Comparison of ENCODE assay signal across 25 cellular contexts in the genomic region with DNA sequence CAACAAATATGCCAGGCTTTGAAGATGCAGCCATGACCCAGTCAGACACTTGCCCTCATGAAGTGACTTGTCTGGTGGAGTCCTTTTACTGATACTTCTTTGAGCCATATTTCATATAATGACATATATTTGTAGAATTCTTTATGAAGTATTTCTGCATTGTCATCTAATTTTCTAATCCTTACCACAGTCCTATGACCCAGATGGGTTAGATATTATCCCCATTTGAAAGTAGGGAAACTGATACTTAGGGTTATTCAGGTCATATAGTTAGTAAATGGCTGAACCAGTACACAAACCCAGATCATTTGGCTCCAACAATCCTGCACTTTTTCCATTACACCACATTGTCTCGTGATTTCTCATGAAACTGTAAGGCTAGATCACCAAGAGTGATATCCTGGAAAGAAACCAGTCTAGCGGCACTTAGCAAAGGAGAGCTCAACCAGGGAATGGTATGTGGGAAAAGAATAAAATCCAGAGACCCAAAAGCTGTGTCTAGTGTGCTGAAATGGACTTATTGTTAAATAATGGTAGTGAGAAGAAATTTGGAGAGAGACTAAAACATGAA.
"Had no signal": no experiment of that assay in that cellular context is flagged by ENCODE, and none has a peak within 500 bp of the region (broad histone marks: within the 10 kb centered on the region; RNA-seq: fewer than 3 reads in every experiment).

No MANE protein-coding gene starts in this region.

- H3K27ac ChIP-seq: hepatocyte, pancreas, thyroid gland had no signal

- DNase-seq: activated CD4-positive, alpha-beta memory T cell treated with anti-CD3 and anti-CD28 coated beads, Interleukin-2, amount 10 ng/mL, durations not matched to agents 7 days and 5 days; activated CD4-positive, alpha-beta T cell treated with anti-CD3 and anti-CD28 coated beads for 48 hours; activated CD4-positive, CD25-positive, alpha-beta regulatory T cell; activated effector memory CD4-positive, alpha-beta T cell treated with Interleukin-2 at 50 U/mL for 16 hours; activated naive CD4-positive, alpha-beta T cell treated with anti-CD3 and anti-CD28 coated beads, Interleukin-2, amount 10 ng/mL, durations not matched to agents 7 days and 5 days; activated naive CD8-positive, alpha-beta T cell treated with anti-CD3 and anti-CD28 coated beads, Interleukin-2, amount 50 U/mL, for 24 hours; activated T-cell treated with anti-CD3 and anti-CD28 coated beads, Interleukin-2, amount 50 U/mL, for 72 hours; anterior cingulate cortex; effector CD4-positive, alpha-beta T cell; erythroblast; glutamatergic neuron; immature natural killer cell; mesenchymal stem cell; mucosa of descending colon; nephron progenitor cell; pancreas; right cardiac atrium; stimulated activated CD4-positive, alpha-beta T cell treated with anti-CD3 and anti-CD28 coated beads, Interleukin-12 subunit alpha, Interleukin-12 subunit beta, amount 100 ng/mL, for 4 hours; stimulated activated CD4-positive, alpha-beta T cell treated with anti-CD3 and anti-CD28 coated beads, Interleukin-4, amount 100 ng/mL, for 4 hours; substantia nigra; T-helper 17 cell; thyroid gland had no signal

- H3K9me3 ChIP-seq: mucosa of descending colon, pancreas, thyroid gland had no signal

- H2AFZ ChIP-seq: hepatocyte had no signal

- H3K27me3 ChIP-seq: hepatocyte, pancreas, thyroid gland had no signal

- H3K36me3 ChIP-seq: pancreas, thyroid gland had no signal

- FAIRE-seq: endometrium, frontal cortex, pancreas had no signal

- H3K4me2 ChIP-seq: hepatocyte had no signal

- H3K4me3 ChIP-seq: hepatocyte, mucosa of descending colon, pancreas, thyroid gland had no signal
